ENCODE assay signal across 8 cellular contexts in the genomic region with DNA sequence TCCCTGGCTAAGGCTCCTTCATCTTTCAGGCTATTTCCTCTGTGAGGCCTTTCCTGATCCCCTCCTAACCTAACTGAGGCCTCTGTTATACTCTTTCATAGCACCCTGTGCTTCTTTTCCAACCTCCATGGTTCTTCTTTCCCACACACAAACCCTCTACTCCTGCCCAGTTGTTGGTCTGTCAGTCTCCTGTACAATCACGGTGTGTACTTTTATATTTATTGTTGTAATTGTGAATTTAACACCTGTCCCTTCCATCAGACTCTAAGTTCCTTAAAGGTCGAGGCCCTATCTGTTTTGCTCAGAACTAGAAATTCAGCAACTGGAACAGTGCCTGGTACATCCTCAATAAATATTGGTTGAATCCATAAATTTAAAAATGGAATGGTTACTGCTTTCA.
"Had no signal": no experiment of that assay in that cellular context is flagged by ENCODE, and none has a peak within 500 bp of the region (broad histone marks: within the 10 kb centered on the region; RNA-seq: fewer than 3 reads in every experiment).

No MANE protein-coding gene starts in this region.

- H3K4me3 Mint-ChIP-seq: IgD-negative memory B cell had no signal

- ATAC-seq: HepG2 had no signal

- FAIRE-seq: HepG2, HTR-8/SVneo had no signal

- H3K27ac Mint-ChIP-seq: IgD-negative memory B cell had no signal

- H3K27ac ChIP-seq: HL-60, KMS-11 had no signal

- H3K4me2 ChIP-seq: KMS-11 had no signal

- DNase-seq: IMR-90, KBM-7, KG1 had no signal

- H3K9ac ChIP-seq: KMS-11 had no signal
